In the genomic region with DNA sequence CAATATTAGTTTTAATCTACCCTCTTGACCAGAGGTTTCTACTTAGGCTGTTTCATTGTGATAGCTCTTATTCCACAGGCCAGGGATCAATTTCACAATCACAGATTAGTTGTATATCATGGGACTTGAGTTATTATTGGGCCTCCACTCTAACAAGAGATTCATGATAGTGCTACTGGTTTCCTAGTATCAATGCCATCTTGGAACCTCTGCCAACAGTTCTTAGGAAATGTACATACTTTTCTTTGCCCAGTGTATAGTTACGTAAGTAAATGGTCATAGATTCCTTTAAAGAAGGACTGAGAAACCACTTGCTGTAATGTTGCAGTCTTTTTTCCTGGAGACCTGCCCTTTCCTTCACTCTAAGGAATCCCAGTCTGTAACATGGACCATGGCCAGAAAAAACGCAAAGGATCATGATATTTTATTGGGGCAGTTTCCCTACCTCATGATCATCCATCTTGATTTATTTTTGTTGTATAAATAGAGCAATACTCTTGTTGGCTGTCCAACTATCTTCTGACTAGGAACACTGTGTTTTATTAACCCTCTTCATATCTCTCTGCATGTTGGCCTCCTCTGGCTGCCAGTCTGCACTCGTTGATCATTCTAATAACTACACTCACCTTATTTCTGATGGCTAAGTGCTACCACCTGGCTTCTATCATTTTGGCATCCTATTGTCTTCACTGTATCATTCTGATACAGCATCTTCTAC, we compare ENCODE assay signal across 1 cellular context.
TF ChIP-seq lines count a peak whose summit lies in the region.

No MANE protein-coding gene starts in this region.

TF ChIP-seq in HepG2, 621 proteins besides CTCF, POLR2A, EP300 and RAD21:
- TF ChIP-seq TSC22D2 (CRISPR knock-in tag; IDR thresholded peaks at IDR 0.05; ENCODE audit: borderline replicate concordance) = no peak
- TF ChIP-seq, protein P1, sequence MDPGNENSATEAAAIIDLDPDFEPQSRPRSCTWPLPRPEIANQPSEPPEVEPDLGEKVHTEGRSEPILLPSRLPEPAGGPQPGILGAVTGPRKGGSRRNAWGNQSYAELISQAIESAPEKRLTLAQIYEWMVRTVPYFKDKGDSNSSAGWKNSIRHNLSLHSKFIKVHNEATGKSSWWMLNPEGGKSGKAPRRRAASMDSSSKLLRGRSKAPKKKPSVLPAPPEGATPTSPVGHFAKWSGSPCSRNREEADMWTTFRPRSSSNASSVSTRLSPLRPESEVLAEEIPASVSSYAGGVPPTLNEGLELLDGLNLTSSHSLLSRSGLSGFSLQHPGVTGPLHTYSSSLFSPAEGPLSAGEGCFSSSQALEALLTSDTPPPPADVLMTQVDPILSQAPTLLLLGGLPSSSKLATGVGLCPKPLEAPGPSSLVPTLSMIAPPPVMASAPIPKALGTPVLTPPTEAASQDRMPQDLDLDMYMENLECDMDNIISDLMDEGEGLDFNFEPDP (CRISPR knock-in tag; conservative IDR thresholded peaks at IDR 0.05) = 0 out of 2 replicates have a peak, but pooled peaks have one; percentile 63
TF ChIP-seq in HepG2: peak in this region for 1.
